1 cellular context compared by ENCODE assay signal in the genomic region with DNA sequence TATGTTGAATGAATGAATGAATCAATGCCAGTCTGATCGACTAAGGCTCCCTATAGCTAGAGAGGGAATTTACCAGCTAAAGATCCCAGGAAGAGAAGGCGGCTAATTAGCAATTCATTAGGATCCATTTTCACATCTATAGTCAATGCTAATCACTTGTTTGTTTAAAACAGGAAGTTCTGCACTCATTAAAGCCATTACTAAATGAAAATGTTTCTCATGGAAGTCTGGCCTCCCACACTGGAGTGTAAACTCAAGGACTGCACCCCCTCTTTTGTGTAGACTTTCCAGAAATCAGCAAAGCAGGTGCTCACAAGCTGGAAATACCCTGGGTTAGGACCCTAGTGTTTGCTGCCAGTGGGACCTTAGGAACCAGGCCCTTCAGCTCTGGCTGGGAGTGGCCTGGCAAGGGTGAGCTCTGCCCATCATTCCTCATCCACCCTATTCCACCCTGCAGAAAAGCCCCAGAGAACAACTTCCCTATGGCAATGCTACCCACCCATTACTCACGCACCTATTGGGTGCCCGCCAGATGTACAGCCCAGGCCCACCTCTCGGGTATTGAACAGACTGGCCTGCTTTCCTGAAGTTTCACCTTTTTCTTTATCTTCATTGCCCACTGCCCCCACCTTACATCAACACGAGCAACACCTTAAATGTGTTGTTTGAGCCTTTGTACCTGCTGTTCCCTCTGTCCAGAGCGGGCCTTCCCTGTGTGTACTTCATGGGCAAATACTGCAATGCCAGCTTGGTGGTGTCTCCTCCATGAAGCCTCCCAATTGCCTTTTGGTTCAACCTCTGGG.
TF ChIP-seq lines count a peak whose summit lies in the region.

No MANE protein-coding gene starts in this region.

TF ChIP-seq in H1, 55 proteins besides CTCF, POLR2A, EP300 and RAD21:
- TF ChIP-seq PHF8 (conservative IDR thresholded peaks at IDR 0.05; ENCODE audit: low read depth, low read length) (no peak), BRCA1 (IDR thresholded peaks at IDR 0.05; ENCODE audit: low read depth, low read length) (no peak), SIRT6 (IDR thresholded peaks at IDR 0.05; ENCODE audit: low read length) (no peak), ATF3 (IDR thresholded peaks at IDR 0.05; ENCODE audit: insufficient read depth, low read depth, low read length) (no peak), NANOG (IDR thresholded peaks at IDR 0.05; ENCODE audit: insufficient read depth, low read depth, low read length, poor library complexity, severe bottlenecking) (no peak), JUND (IDR thresholded peaks at IDR 0.05; ENCODE audit: low read length) (no peak), TAF1 (IDR thresholded peaks at IDR 0.05; ENCODE audit: low read depth, low read length) (no peak), HDAC2 (IDR thresholded peaks at IDR 0.05; ENCODE audit: borderline replicate concordance in 1 of 2, low read depth in 2 of 2, low read length in 2 of 2) (no peak), CREB1 (IDR thresholded peaks at IDR 0.05) (no peak), CBX5 (IDR thresholded peaks at IDR 0.05; ENCODE audit: low read depth, low read length) (no peak), TEAD4 (IDR thresholded peaks at IDR 0.05; ENCODE audit: low read depth, low read length) (no peak), MAFK (IDR thresholded peaks at IDR 0.05; ENCODE audit: low read depth, low read length) (no peak)
